ENCODE assay signal across 11 cellular contexts in genomic region chr17:4635823-4636375, GRCh38. TPM values are rescaled to one million over a fixed set of nuclear protein-coding genes. Genes with fewer than 3 reads are reported as not detected.
A peak's percentile ranks its signal among the peaks of the same experiment; 100 is the strongest.
DNase-seq lines count a peak whose midpoint lies in the region; ATAC-seq and TF ChIP-seq lines count a peak whose summit lies in the region.
"Had no signal": no experiment of that assay in that cellular context is flagged by ENCODE, and none has a peak within 500 bp of the region (broad histone marks: within the 10 kb centered on the region; RNA-seq: fewer than 3 reads in every experiment).

No MANE protein-coding gene starts in this region.

- ATAC-seq in GM21576 (IDR thresholded peaks at IDR 0.05; ENCODE audit: unreplicated experiment) (peak; percentile 73), lower lobe of right lung (peak; percentile 51 to 61), gastrocnemius medialis (no peak), GM19452 (IDR thresholded peaks at IDR 0.05; ENCODE audit: unreplicated experiment) (no peak)

- intact Hi-C loops in lower lobe of right lung (cut with DNase I): no loop called here
- intact Hi-C loops in gastrocnemius medialis (cut with DNase I; ENCODE audit: low total_unique reads): no loop called here

- H3K4me1 ChIP-seq in lower lobe of right lung: no peaks in the 10 kb centered on the region
- H3K4me1 ChIP-seq in gastrocnemius medialis: no peaks in the 10 kb centered on the region
- H3K4me1 ChIP-seq: pancreas had no signal

- TF ChIP-seq CTCF in lower lobe of right lung (IDR thresholded peaks at IDR 0.05) (no peak), brain microvascular endothelial cell (IDR thresholded peaks at IDR 0.05; ENCODE audit: low read depth, low read length, missing control alignments) (no peak), gastrocnemius medialis (IDR thresholded peaks at IDR 0.05 in 4 of 5, conservative IDR thresholded peaks at IDR 0.05 in 1 of 5) (no peak)

- H3K4me3 ChIP-seq in lower lobe of right lung (no peak overlapping the region), brain microvascular endothelial cell (ENCODE audit: low read depth, low read length) (no peak overlapping the region), gastrocnemius medialis (no peak overlapping the region)
- H3K4me3 ChIP-seq: pancreas had no signal

- H3K27me3 ChIP-seq in lower lobe of right lung (ENCODE audit: low read depth) (peaks cover 45% of the 10 kb centered on the region), brain microvascular endothelial cell (replicated peaks) (peaks cover 29% of the 10 kb centered on the region), gastrocnemius medialis (peaks cover 27 to 29% (median 29%) of the 10 kb centered on the region in 3 donors)

- no peak for TF ChIP-seq POLR2A in gastrocnemius medialis (IDR thresholded peaks at IDR 0.05)

- H3K36me3 ChIP-seq in lower lobe of right lung (no peaks in the 10 kb centered on the region), brain microvascular endothelial cell (replicated peaks) (no peaks in the 10 kb centered on the region), gastrocnemius medialis (no peaks in the 10 kb centered on the region)
- H3K36me3 ChIP-seq: pancreas had no signal

- DNase-seq in DMS 273 (lab: John Stamatoyannopoulos, UW; ENCODE audit: unreplicated experiment): peak; percentile 24
- no peak for DNase-seq in DMS 273 treated with DMSO at 0.1 percent for 48 hours (lab: John Stamatoyannopoulos, UW)
- DNase-seq in NOMO-1 treated with DMSO at 0.1 percent for 48 hours (lab: John Stamatoyannopoulos, UW; ENCODE audit: unreplicated experiment): peak; percentile 56
- DNase-seq in lower lobe of right lung: no peak
- no peak for DNase-seq in brain microvascular endothelial cell
- no peak for DNase-seq in gastrocnemius medialis
- DNase-seq: pancreas had no signal

- H3K27ac ChIP-seq in lower lobe of right lung: no peak overlapping the region
- H3K27ac ChIP-seq in brain microvascular endothelial cell: no peak overlapping the region
- no peak overlapping the region for H3K27ac ChIP-seq in gastrocnemius medialis
- H3K27ac ChIP-seq: 22Rv1, pancreas had no signal

- in situ Hi-C loops in brain microvascular endothelial cell (cut with HindIII; ENCODE audit: low pct_ligation_motif_present, low sequenced_read_pairs): no loop called here
- in situ Hi-C loops in gastrocnemius medialis (cut with MboI; ENCODE audit: low sequenced_read_pairs in 4 of 4): loop anchor here in 2 of 4 donors (25.0 kb wide), 1 partner anchor 199 kb away; the partner anchor contains the start of gene SPNS3 (in 2 of the 2)

- H3K9me3 ChIP-seq in lower lobe of right lung (no peaks in the 10 kb centered on the region), gastrocnemius medialis (no peaks in the 10 kb centered on the region)
- H3K9me3 ChIP-seq: pancreas had no signal

RNA-seq across cellular contexts. Expression of gene ALOX15, which starts 5.6 kb away (rescaled TPM):
- 6.1 TPM for total RNA-seq in lower lobe of right lung
- total RNA-seq in gastrocnemius medialis: not detected
- total RNA-seq: pancreas; T-helper 2 cell treated with Interferon-gamma antibody and Interleukin-4, amounts not matched to agents 100 ng/mL and 5 ng/mL, for 36 hours had no signal

RNA-seq across cellular contexts. Expression of gene SMTNL2, which starts 51.6 kb away (rescaled TPM):
- total RNA-seq in lower lobe of right lung (6.4 TPM), gastrocnemius medialis (100 to 1,000 TPM; 110 to 588 (median 420) TPM)
- total RNA-seq: T-helper 2 cell treated with Interferon-gamma antibody and Interleukin-4, amounts not matched to agents 100 ng/mL and 5 ng/mL, for 36 hours had no signal

Comparison
In these comparisons a context has a peak if more than half of its experiments do, and no peak if none do; other contexts are left out.
1. DNase-seq: peak in DMS 273 (single experiment) and NOMO-1 treated with DMSO at 0.1 percent for 48 hours (single experiment); none in DMS 273 treated with DMSO at 0.1 percent for 48 hours (single experiment), lower lobe of right lung (single experiment), brain microvascular endothelial cell (single experiment) and gastrocnemius medialis (0 of 2).
2. ATAC-seq: peak in GM21576 (single experiment) and lower lobe of right lung (2 of 2); none in gastrocnemius medialis (0 of 2) and GM19452 (single experiment).
3. RNA of gene SMTNL2, which starts 51.6 kb away (total RNA-seq): 110 to 588 TPM in gastrocnemius medialis; 6.4 TPM in lower lobe of right lung (single experiment); every median in the first group is over 10 times any median in the second.